ENCODE assay signal across 1 cellular context in genomic region chr20:31861346-31862156, GRCh38.
TF ChIP-seq lines count a peak whose summit lies in the region.

No MANE protein-coding gene starts in this region.

TF ChIP-seq in HepG2, 621 proteins besides CTCF, POLR2A, EP300 and RAD21 (continued from another document and continues in another):
- TF ChIP-seq, protein P1, sequence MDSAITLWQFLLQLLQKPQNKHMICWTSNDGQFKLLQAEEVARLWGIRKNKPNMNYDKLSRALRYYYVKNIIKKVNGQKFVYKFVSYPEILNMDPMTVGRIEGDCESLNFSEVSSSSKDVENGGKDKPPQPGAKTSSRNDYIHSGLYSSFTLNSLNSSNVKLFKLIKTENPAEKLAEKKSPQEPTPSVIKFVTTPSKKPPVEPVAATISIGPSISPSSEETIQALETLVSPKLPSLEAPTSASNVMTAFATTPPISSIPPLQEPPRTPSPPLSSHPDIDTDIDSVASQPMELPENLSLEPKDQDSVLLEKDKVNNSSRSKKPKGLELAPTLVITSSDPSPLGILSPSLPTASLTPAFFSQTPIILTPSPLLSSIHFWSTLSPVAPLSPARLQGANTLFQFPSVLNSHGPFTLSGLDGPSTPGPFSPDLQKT (CRISPR knock-in tag; IDR thresholded peaks at IDR 0.05; ENCODE audit: borderline replicate concordance), result no peak
- TF ChIP-seq GATAD1 (CRISPR knock-in tag; IDR thresholded peaks at IDR 0.05) (0 out of 2 replicates have a peak, but pooled peaks have one; percentile 14), KAT8 (CRISPR knock-in tag; IDR thresholded peaks at IDR 0.05) (no peak), ZNF691 (CRISPR knock-in tag; IDR thresholded peaks at IDR 0.05; ENCODE audit: borderline replicate concordance, low read depth) (peak; percentile 44; the same call in 1 of the 2 replicates), TARDBP (CRISPR knock-in tag; IDR thresholded peaks at IDR 0.05) (peak; percentile 51; the same call in 1 of the 2 replicates), MIER2 (CRISPR knock-in tag; IDR thresholded peaks at IDR 0.05) (no peak), PITX1 (CRISPR knock-in tag; IDR thresholded peaks at IDR 0.05) (no peak), AGO2 (optimal IDR thresholded peaks at IDR 0.05; ENCODE audit: low read depth, low read length) (no peak), ZSCAN31 (CRISPR knock-in tag; IDR thresholded peaks at IDR 0.05; ENCODE audit: low read depth) (peak; percentile 44; the same call in 1 of the 2 replicates), MEIS1 (CRISPR knock-in tag; IDR thresholded peaks at IDR 0.05; ENCODE audit: borderline replicate concordance) (no peak), THRA (CRISPR knock-in tag; IDR thresholded peaks at IDR 0.05; ENCODE audit: borderline replicate concordance) (no peak), PCBP1 (IDR thresholded peaks at IDR 0.05; ENCODE audit: borderline replicate concordance, low read depth, low read length) (no peak), EED (CRISPR knock-in tag; IDR thresholded peaks at IDR 0.05) (peak; percentile 62; the same call in 1 of the 2 replicates), NR2C2 (CRISPR knock-in tag; IDR thresholded peaks at IDR 0.05; ENCODE audit: borderline replicate concordance) (peak; percentile 59), KDM5A (IDR thresholded peaks at IDR 0.05; ENCODE audit: borderline replicate concordance, low read length) (no peak), HIVEP1 (CRISPR knock-in tag; IDR thresholded peaks at IDR 0.05) (0 out of 2 replicates have a peak, but pooled peaks have one; percentile 19), STAG1 (CRISPR knock-in tag; IDR thresholded peaks at IDR 0.05) (no peak), IKZF1 (IDR thresholded peaks at IDR 0.05) (no peak), ZSCAN21 (CRISPR knock-in tag; IDR thresholded peaks at IDR 0.05; ENCODE audit: borderline replicate concordance) (peak; percentile 30; the same call in 1 of the 2 replicates), TFDP2 (CRISPR knock-in tag; IDR thresholded peaks at IDR 0.05) (peak; percentile 70; the same call in 1 of the 2 replicates), ZNF777 (CRISPR knock-in tag; IDR thresholded peaks at IDR 0.05) (peak; percentile 83), SRSF9 (IDR thresholded peaks at IDR 0.05; ENCODE audit: borderline replicate concordance, insufficient read depth, low read depth, low read length, poor library complexity, severe bottlenecking) (no peak), FOSL2 (CRISPR knock-in tag; IDR thresholded peaks at IDR 0.05) (0 out of 2 replicates have a peak, but pooled peaks have one; percentile 3), MATR3 (CRISPR knock-in tag; IDR thresholded peaks at IDR 0.05) (no peak), ZNF891 (CRISPR knock-in tag; IDR thresholded peaks at IDR 0.05) (peak; percentile 35; the same call in 1 of the 2 replicates), RNF219 (CRISPR knock-in tag; IDR thresholded peaks at IDR 0.05) (no peak), FOXC1 (CRISPR knock-in tag; IDR thresholded peaks at IDR 0.05; ENCODE audit: borderline replicate concordance) (peak; percentile 28; the same call in 1 of the 2 replicates), POLR2G (IDR thresholded peaks at IDR 0.05; ENCODE audit: low read depth, low read length) (no peak), ZFY (CRISPR knock-in tag; IDR thresholded peaks at IDR 0.05) (peak; percentile 58; the same call in 1 of the 2 replicates), ZNF354B (CRISPR knock-in tag; IDR thresholded peaks at IDR 0.05) (no peak), ZMYM4 (CRISPR knock-in tag; IDR thresholded peaks at IDR 0.05) (peak; percentile 41; the same call in 1 of the 2 replicates), NONO (IDR thresholded peaks at IDR 0.05) (no peak), NONO (CRISPR knock-in tag; conservative IDR thresholded peaks at IDR 0.05) (peak; percentile 58), FOXO4 (CRISPR knock-in tag; conservative IDR thresholded peaks at IDR 0.05) (no peak), ZNF800 (CRISPR knock-in tag; IDR thresholded peaks at IDR 0.05) (peak; percentile 84; the same call in 1 of the 2 replicates), PAWR (CRISPR knock-in tag; IDR thresholded peaks at IDR 0.05; ENCODE audit: borderline replicate concordance) (no peak), NFIC (IDR thresholded peaks at IDR 0.05; ENCODE audit: low read length) (no peak), RXRB (CRISPR knock-in tag; IDR thresholded peaks at IDR 0.05; ENCODE audit: borderline replicate concordance) (peak; percentile 28; the same call in 1 of the 2 replicates), TP53 (CRISPR knock-in tag; conservative IDR thresholded peaks at IDR 0.05) (no peak)
- TF ChIP-seq, protein P2, sequence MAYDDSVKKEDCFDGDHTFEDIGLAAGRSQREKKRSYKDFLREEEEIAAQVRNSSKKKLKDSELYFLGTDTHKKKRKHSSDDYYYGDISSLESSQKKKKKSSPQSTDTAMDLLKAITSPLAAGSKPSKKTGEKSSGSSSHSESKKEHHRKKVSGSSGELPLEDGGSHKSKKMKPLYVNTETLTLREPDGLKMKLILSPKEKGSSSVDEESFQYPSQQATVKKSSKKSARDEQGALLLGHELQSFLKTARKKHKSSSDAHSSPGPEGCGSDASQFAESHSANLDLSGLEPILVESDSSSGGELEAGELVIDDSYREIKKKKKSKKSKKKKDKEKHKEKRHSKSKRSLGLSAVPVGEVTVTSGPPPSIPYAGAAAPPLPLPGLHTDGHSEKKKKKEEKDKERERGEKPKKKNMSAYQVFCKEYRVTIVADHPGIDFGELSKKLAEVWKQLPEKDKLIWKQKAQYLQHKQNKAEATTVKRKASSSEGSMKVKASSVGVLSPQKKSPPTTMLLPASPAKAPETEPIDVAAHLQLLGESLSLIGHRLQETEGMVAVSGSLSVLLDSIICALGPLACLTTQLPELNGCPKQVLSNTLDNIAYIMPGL (CRISPR knock-in tag; IDR thresholded peaks at IDR 0.05; ENCODE audit: borderline replicate concordance in 1 of 2, low read depth in 1 of 2), result 0 out of 4 replicates have a peak, but pooled peaks of 1 of the 2 experiments have one; percentile 49
- TF ChIP-seq, protein P3, sequence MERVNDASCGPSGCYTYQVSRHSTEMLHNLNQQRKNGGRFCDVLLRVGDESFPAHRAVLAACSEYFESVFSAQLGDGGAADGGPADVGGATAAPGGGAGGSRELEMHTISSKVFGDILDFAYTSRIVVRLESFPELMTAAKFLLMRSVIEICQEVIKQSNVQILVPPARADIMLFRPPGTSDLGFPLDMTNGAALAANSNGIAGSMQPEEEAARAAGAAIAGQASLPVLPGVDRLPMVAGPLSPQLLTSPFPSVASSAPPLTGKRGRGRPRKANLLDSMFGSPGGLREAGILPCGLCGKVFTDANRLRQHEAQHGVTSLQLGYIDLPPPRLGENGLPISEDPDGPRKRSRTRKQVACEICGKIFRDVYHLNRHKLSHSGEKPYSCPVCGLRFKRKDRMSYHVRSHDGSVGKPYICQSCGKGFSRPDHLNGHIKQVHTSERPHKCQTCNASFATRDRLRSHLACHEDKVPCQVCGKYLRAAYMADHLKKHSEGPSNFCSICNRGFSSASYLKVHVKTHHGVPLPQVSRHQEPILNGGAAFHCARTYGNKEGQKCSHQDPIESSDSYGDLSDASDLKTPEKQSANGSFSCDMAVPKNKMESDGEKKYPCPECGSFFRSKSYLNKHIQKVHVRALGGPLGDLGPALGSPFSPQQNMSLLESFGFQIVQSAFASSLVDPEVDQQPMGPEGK (CRISPR knock-in tag; IDR thresholded peaks at IDR 0.05), result 0 out of 2 replicates have a peak, but pooled peaks have one; percentile 72
- TF ChIP-seq, protein P4, sequence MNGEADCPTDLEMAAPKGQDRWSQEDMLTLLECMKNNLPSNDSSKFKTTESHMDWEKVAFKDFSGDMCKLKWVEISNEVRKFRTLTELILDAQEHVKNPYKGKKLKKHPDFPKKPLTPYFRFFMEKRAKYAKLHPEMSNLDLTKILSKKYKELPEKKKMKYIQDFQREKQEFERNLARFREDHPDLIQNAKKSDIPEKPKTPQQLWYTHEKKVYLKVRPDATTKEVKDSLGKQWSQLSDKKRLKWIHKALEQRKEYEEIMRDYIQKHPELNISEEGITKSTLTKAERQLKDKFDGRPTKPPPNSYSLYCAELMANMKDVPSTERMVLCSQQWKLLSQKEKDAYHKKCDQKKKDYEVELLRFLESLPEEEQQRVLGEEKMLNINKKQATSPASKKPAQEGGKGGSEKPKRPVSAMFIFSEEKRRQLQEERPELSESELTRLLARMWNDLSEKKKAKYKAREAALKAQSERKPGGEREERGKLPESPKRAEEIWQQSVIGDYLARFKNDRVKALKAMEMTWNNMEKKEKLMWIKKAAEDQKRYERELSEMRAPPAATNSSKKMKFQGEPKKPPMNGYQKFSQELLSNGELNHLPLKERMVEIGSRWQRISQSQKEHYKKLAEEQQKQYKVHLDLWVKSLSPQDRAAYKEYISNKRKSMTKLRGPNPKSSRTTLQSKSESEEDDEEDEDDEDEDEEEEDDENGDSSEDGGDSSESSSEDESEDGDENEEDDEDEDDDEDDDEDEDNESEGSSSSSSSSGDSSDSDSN (CRISPR knock-in tag; IDR thresholded peaks at IDR 0.05), result peak; percentile 54; the same call in 1 of the 2 replicates
- TF ChIP-seq, protein P5, sequence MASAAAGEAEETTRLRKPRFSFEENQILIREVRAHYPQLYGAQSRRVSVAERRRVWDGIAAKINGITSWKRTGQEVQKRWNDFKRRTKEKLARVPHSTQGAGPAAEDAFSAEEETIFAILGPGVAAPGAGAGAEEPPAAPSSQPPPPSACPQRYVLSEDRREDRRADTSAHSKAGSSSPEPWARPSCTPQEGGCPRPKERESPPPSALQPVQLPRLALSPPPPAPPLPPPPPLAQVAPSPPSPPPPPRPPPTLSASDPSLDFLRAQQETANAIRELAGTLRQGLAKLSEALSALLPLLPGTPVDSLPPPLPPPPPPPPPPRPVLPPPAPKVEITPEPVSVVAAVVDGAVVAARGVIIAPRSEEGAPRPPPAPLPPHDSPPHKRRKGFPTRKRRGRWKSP (CRISPR knock-in tag; IDR thresholded peaks at IDR 0.05), result peak; percentile 99
- TF ChIP-seq, protein P6, sequence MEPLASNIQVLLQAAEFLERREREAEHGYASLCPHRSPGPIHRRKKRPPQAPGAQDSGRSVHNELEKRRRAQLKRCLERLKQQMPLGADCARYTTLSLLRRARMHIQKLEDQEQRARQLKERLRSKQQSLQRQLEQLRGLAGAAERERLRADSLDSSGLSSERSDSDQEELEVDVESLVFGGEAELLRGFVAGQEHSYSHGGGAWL (CRISPR knock-in tag; IDR thresholded peaks at IDR 0.05), result no peak
